ENCODE assay signal across 1 cellular context in the genomic region with DNA sequence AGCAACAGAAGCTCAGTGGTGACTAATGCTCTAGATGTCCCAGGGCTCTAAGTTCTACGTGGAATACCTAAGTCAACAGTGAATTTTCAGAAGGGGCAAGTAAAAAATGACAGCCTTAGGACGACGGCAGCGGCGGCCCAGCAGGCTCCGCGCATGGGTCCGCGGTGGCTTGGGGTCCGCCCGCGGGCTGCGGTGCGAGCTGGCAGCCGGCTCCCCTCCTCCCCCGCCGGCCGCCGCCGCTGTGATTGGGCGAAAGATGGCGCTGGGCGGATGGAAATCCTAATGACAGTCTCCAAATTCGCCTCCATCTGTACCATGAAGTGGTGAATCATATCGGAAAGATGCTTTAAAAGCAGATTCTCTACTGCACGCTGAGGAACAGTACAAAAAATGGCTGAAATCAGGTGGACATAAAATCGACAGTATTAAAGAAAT.
TF ChIP-seq lines count a peak whose summit lies in the region.

No MANE protein-coding gene starts in this region.

TF ChIP-seq in K562, 482 proteins besides CTCF, POLR2A, EP300 and RAD21 (continued from another document):
- TF ChIP-seq, protein P1, sequence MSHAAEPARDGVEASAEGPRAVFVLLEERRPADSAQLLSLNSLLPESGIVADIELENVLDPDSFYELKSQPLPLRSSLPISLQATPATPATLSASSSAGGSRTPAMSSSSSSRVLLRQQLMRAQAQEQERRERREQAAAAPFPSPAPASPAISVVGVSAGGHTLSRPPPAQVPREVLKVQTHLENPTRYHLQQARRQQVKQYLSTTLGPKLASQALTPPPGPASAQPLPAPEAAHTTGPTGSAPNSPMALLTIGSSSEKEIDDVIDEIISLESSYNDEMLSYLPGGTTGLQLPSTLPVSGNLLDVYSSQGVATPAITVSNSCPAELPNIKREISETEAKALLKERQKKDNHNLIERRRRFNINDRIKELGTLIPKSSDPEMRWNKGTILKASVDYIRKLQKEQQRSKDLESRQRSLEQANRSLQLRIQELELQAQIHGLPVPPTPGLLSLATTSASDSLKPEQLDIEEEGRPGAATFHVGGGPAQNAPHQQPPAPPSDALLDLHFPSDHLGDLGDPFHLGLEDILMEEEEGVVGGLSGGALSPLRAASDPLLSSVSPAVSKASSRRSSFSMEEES (CRISPR knock-in tag; IDR thresholded peaks at IDR 0.05) = no peak
- peak; percentile 27 for TF ChIP-seq CCNT2 (IDR thresholded peaks at IDR 0.05; ENCODE audit: borderline replicate concordance, extremely low read depth, insufficient read length, low read depth, low read length)
- TF ChIP-seq TGIF2 (CRISPR knock-in tag; IDR thresholded peaks at IDR 0.05) = no peak
- no peak for TF ChIP-seq STAG1 (CRISPR knock-in tag; IDR thresholded peaks at IDR 0.05; ENCODE audit: borderline replicate concordance)
- no peak for TF ChIP-seq ZNF395 (CRISPR knock-in tag; IDR thresholded peaks at IDR 0.05)
- TF ChIP-seq RFX1 (IDR thresholded peaks at IDR 0.05) = no peak
- TF ChIP-seq HDAC2 (IDR thresholded peaks at IDR 0.05) = no peak
- no peak for TF ChIP-seq RBM17 (IDR thresholded peaks at IDR 0.05; ENCODE audit: borderline replicate concordance, low read depth, low read length)
- no peak for TF ChIP-seq NR4A1 (CRISPR knock-in tag; IDR thresholded peaks at IDR 0.05)
- TF ChIP-seq NR4A1 (tag; IDR thresholded peaks at IDR 0.05) = no peak
- no peak for TF ChIP-seq ZKSCAN1 (IDR thresholded peaks at IDR 0.05; ENCODE audit: low read depth, low read length)
- TF ChIP-seq, protein P2, sequence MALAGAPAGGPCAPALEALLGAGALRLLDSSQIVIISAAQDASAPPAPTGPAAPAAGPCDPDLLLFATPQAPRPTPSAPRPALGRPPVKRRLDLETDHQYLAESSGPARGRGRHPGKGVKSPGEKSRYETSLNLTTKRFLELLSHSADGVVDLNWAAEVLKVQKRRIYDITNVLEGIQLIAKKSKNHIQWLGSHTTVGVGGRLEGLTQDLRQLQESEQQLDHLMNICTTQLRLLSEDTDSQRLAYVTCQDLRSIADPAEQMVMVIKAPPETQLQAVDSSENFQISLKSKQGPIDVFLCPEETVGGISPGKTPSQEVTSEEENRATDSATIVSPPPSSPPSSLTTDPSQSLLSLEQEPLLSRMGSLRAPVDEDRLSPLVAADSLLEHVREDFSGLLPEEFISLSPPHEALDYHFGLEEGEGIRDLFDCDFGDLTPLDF (CRISPR knock-in tag; IDR thresholded peaks at IDR 0.05) = no peak
- no peak for TF ChIP-seq MECOM (CRISPR knock-in tag; IDR thresholded peaks at IDR 0.05)
- no peak for TF ChIP-seq TEAD1 (CRISPR knock-in tag; IDR thresholded peaks at IDR 0.05)
